17 cellular contexts compared by ENCODE assay signal in the genomic region with DNA sequence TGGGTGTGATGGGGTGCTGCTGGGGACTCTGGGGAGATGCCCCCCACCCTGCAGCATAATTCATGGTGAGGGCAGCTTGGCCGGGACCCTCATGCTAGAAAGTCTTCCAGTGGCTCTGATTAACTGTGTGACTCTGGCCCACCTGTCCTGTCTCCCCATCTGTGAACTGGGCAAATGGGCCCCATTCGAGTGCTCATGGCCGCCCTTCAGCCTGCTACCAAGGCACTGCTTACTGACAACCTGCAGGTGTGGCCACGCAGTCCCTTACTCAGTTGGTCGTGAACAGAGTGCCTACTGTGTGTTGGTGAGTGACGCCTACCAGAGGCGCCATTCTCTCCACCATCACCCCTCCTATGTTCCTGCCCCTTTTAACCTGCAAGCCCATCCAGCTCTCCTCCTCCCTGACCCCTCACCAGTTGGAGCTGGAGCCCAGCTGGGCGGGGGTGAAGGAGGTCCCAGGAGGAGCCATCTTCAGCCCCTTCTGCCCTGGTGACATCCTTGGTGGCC.
DNase-seq lines count a peak whose midpoint lies in the region; ATAC-seq, FAIRE-seq and TF ChIP-seq lines count a peak whose summit lies in the region.
"Had no signal": no experiment of that assay in that cellular context is flagged by ENCODE, and none has a peak within 500 bp of the region (broad histone marks: within the 10 kb centered on the region; RNA-seq: fewer than 3 reads in every experiment).

No MANE protein-coding gene starts in this region.

- peaks cover 9% of the 10 kb centered on the region for H3K27me3 Mint-ChIP-seq in HFFc6 (ENCODE audit: insufficient read depth)
- H3K27me3 Mint-ChIP-seq: CD4-positive, alpha-beta T cell had no signal

- H3K9me3 ChIP-seq in K562 (replicated peaks; ENCODE audit: control insufficient read depth, insufficient read depth, low read depth, low read length) (no peaks in the 10 kb centered on the region), mesenchymal stem cell (ENCODE audit: control insufficient read depth, low read length) (no peaks in the 10 kb centered on the region), stomach (no peaks in the 10 kb centered on the region)

- peaks cover 24% of the 10 kb centered on the region; the same call in 2 of the 3 replicates for H3K79me2 ChIP-seq in K562 (ENCODE audit: control insufficient read depth, insufficient read depth, low read length)
- H3K79me2 ChIP-seq: parathyroid adenoma had no signal

- H3K27me3 ChIP-seq in K562 (ENCODE audit: control insufficient read depth in 2 of 2, insufficient read depth in 2 of 2, low read length in 2 of 2) (no peaks in the 10 kb centered on the region), mesenchymal stem cell (ENCODE audit: control insufficient read depth in 1 of 2, insufficient read depth in 1 of 2, low read length in 2 of 2) (no peaks in the 10 kb centered on the region), stomach (no peaks in the 10 kb centered on the region)

- no peaks in the 10 kb centered on the region for H3K9me3 Mint-ChIP-seq in HFFc6
- H3K9me3 Mint-ChIP-seq: CD4-positive, alpha-beta T cell had no signal

- CTCF ChIA-PET in K562 (lab: Yijun Ruan, JAX; ENCODE audit: low intra/inter-chr PET ratio): interaction anchor here (1.0 kb wide), 1 partner anchor 17 kb away, joined by 4 read pairs; no protein-coding TSS in a partner anchor

- H3K36me3 ChIP-seq in K562 (ENCODE audit: control insufficient read depth, insufficient read depth, low read length) (peaks cover 31% of the 10 kb centered on the region), mesenchymal stem cell (ENCODE audit: control insufficient read depth in 1 of 2, insufficient read depth in 2 of 2, low read depth in 1 of 2, low read length in 2 of 2) (peaks cover 60 to 67% of the 10 kb centered on the region in 2 experiments), stomach (peaks cover 0 to 70% (median 12%) of the 10 kb centered on the region in 4 donors)

- H2AFZ ChIP-seq in K562 (ENCODE audit: low read depth, low read length) (peak overlapping the region; percentile 52), mesenchymal stem cell (ENCODE audit: low read depth, low read length) (no peak overlapping the region)
- H2AFZ ChIP-seq: parathyroid adenoma had no signal

- peaks cover 23% of the 10 kb centered on the region for H3K79me1 ChIP-seq in mesenchymal stem cell (replicated peaks; ENCODE audit: low read length, poor library complexity, severe bottlenecking)

- peaks cover 94% of the 10 kb centered on the region for H3K4me1 Mint-ChIP-seq in HFFc6 (ENCODE audit: low read depth)

- H2BK120ac ChIP-seq in mesenchymal stem cell (ENCODE audit: low read depth, low read length): peak overlapping the region; percentile 9

- no peak overlapping the region for H3K23ac ChIP-seq in mesenchymal stem cell (ENCODE audit: low read length in 2 of 2)

- no peak for TF ChIP-seq RAD21 in K562 (CRISPR knock-in tag; conservative IDR thresholded peaks at IDR 0.05 in 1 of 2, IDR thresholded peaks at IDR 0.05 in 1 of 2)

- in situ Hi-C loops in K562 (cut with MboI): loop anchor here (25.0 kb wide), 2 partner anchors 91 to 1141 kb away; a partner anchor contains a TSS

- H3K9me1 ChIP-seq in K562 (ENCODE audit: control insufficient read depth, insufficient read depth, low read length): no peaks in the 10 kb centered on the region

- intact Hi-C loops in K562 (cut with micrococcal nuclease): loop anchor here (1.0 to 2.0 kb wide), 3 partner anchors 28 to 85 kb away; no protein-coding TSS in a partner anchor
- intact Hi-C loops in stomach (cut with DNase I; ENCODE audit: low total_unique reads): no loop called here

- peak overlapping the region; percentile 49 for H4K8ac ChIP-seq in mesenchymal stem cell (ENCODE audit: low read length)

- H3K27ac ChIP-seq in K562 (ENCODE audit: extremely low read depth, low read depth, low read length) (peak overlapping the region; percentile 94), mesenchymal stem cell (ENCODE audit: low read length, poor library complexity, severe bottlenecking) (peak overlapping the region; percentile 89), stomach (peak overlapping the region; percentile 20 to 80 (median 52))
- H3K27ac ChIP-seq: parathyroid adenoma had no signal

- H3K14ac ChIP-seq in mesenchymal stem cell (ENCODE audit: low read length in 2 of 2): peak overlapping the region in 1 of 2 experiments; percentile 78

- peak overlapping the region; percentile 59 for H2BK5ac ChIP-seq in mesenchymal stem cell (ENCODE audit: low read depth, low read length, poor library complexity, severe bottlenecking)

- no peak overlapping the region for H2BK15ac ChIP-seq in mesenchymal stem cell (ENCODE audit: low read depth, poor library complexity, severe bottlenecking)

- H3K27ac Mint-ChIP-seq in HFFc6: peak overlapping the region; percentile 93
- H3K27ac Mint-ChIP-seq: CD4-positive, alpha-beta T cell had no signal

- H3K9ac ChIP-seq in K562 (ENCODE audit: insufficient read depth in 1 of 2, low read depth in 2 of 2, low read length in 2 of 2): peak overlapping the region; percentile 57 to 74
- H3K9ac ChIP-seq in mesenchymal stem cell (ENCODE audit: low read length): peak overlapping the region; percentile 34
- H3K9ac ChIP-seq: parathyroid adenoma had no signal

- no peaks in the 10 kb centered on the region for H3K36me3 Mint-ChIP-seq in HFFc6 (ENCODE audit: low read depth)

- ATAC-seq in K562 (peak; percentile 0; the same call in 2 of the 3 replicates), HG02571 (IDR thresholded peaks at IDR 0.05; ENCODE audit: unreplicated experiment) (no peak)

- no peaks in the 10 kb centered on the region for H4K20me1 ChIP-seq in K562 (replicated peaks; ENCODE audit: control insufficient read depth, insufficient read depth, low read length)

- TF ChIP-seq CTCF in HFFc6 (IDR thresholded peaks at IDR 0.05): no peak
- 0 out of 6 replicates have a peak, but pooled peaks of 1 of the 3 experiments have one; percentile 2 for TF ChIP-seq CTCF in K562 (IDR thresholded peaks at IDR 0.05 in 2 of 3, conservative IDR thresholded peaks at IDR 0.05 in 1 of 3; ENCODE audit: insufficient read depth in 2 of 3, low read depth in 1 of 3, low read length in 3 of 3)
- TF ChIP-seq CTCF in stomach (IDR thresholded peaks at IDR 0.05): no peak

- TF ChIP-seq EP300 in K562 (IDR thresholded peaks at IDR 0.05; ENCODE audit: low read length) (no peak), stomach (IDR thresholded peaks at IDR 0.05) (no peak)

- POLR2A ChIA-PET in K562 (lab: Yijun Ruan, JAX): interaction anchor here (0.9 to 1.9 kb wide), 7 partner anchors 9 to 29 kb away, joined by 3 to 6 read pairs (median 3); no protein-coding TSS in a partner anchor

- H3K18ac ChIP-seq in mesenchymal stem cell (ENCODE audit: low read depth in 1 of 2, low read length in 2 of 2): peak overlapping the region; percentile 12 to 98

- H3K4ac ChIP-seq in mesenchymal stem cell (ENCODE audit: low read depth in 1 of 2, low read length in 2 of 2): peak overlapping the region; percentile 11 to 77

- H3K4me3 ChIP-seq in K562 (peak overlapping the region; percentile 7; the same call in 1 of the 2 replicates), mesenchymal stem cell (ENCODE audit: insufficient read depth in 1 of 2, low read depth in 1 of 2, low read length in 2 of 2) (peak overlapping the region in 1 of 2 experiments; percentile 25), stomach (no peak overlapping the region)

- DNase-seq in HFFc6 (no peak), K562 (ENCODE audit: extremely low read depth in 1 of 4, low spot score in 3 of 4) (no peak), mesenchymal stem cell (no peak), stomach (no peak), NCI-H345 (lab: John Stamatoyannopoulos, UW) (no peak)
- no peak for DNase-seq in NK-92 treated with Interleukin-12 subunit alpha and Interleukin-12 subunit beta, amount 100 ng/mL, for 24 hours (lab: John Stamatoyannopoulos, UW)
- DNase-seq in stimulated activated CD4-positive, alpha-beta T cell treated with anti-CD3 and anti-CD28 coated beads, Interleukin-4, amount 100 ng/mL, for 1 hour: no peak
- DNase-seq: activated naive CD4-positive, alpha-beta T cell; CD4-positive, alpha-beta T cell; NCI-H187; NCI-H748 treated with DMSO at 0.1 percent for 48 hours; stimulated activated CD4-positive, alpha-beta T cell treated with anti-CD3 and anti-CD28 coated beads, Interleukin-4, amount 100 ng/mL, for 24 hours; stimulated activated naive CD4-positive, alpha-beta T cell treated with Interleukin-2 at 50 U/mL for 16 hours had no signal

- H2BK12ac ChIP-seq in mesenchymal stem cell (ENCODE audit: low read length in 2 of 2): peak overlapping the region; percentile 12 to 64

- H3K4me2 ChIP-seq in K562 (ENCODE audit: insufficient read depth, low read length) (peak overlapping the region; percentile 85), mesenchymal stem cell (ENCODE audit: low read length, poor library complexity, severe bottlenecking) (peak overlapping the region; percentile 0)

- peak overlapping the region; percentile 50 for H3K4me3 Mint-ChIP-seq in HFFc6
- H3K4me3 Mint-ChIP-seq: CD4-positive, alpha-beta T cell had no signal

- 25% methylated on average over 8 of the region's 8 CpGs for WGBS in K562 (ENCODE audit: insufficient coverage, low coverage, missing lambda C conversion rate)
- WGBS in mesenchymal stem cell: 86% methylated on average over 8 of the region's 8 CpGs
- 88 to 93% (median 91%) methylated on average over 8 of the region's 8 CpGs for WGBS in stomach, 5 donors

- no TSS peak for BruUV-seq in K562 (replicated peaks; lab: Mats Ljungman, UMichigan)

- H3K4me1 ChIP-seq in K562 (replicated peaks in 1 of 2; ENCODE audit: control insufficient read depth in 2 of 2, insufficient read depth in 2 of 2, low read length in 2 of 2) (peaks cover 77 to 88% of the 10 kb centered on the region in 2 experiments), mesenchymal stem cell (ENCODE audit: control insufficient read depth, insufficient read depth, low read depth, low read length) (peaks cover 90% of the 10 kb centered on the region), stomach (peaks cover 64 to 92% (median 77%) of the 10 kb centered on the region in 4 donors)
- H3K4me1 ChIP-seq: parathyroid adenoma had no signal

- FAIRE-seq in K562 (lab: Jason Lieb, UNC): no peak
- FAIRE-seq: G401.6, TTC549 had no signal

- H4K91ac ChIP-seq in mesenchymal stem cell (ENCODE audit: low read length): peak overlapping the region; percentile 77

- TF ChIP-seq POLR2A in K562 (conservative IDR thresholded peaks at IDR 0.05): peak; percentile 23; the same call in 1 of the 2 replicates
- no peak for TF ChIP-seq POLR2A in stomach (IDR thresholded peaks at IDR 0.05)

- peak overlapping the region; percentile 80 for H2AK5ac ChIP-seq in mesenchymal stem cell (ENCODE audit: low read length, severe bottlenecking)

TF ChIP-seq in K562, 482 proteins besides CTCF, POLR2A, EP300 and RAD21 (continues in another document):
- TF ChIP-seq DPF2 (IDR thresholded peaks at IDR 0.05) (no peak), MCM5 (IDR thresholded peaks at IDR 0.05; ENCODE audit: low read depth) (no peak), NR4A1 (CRISPR knock-in tag; IDR thresholded peaks at IDR 0.05) (no peak), NR4A1 (tag; IDR thresholded peaks at IDR 0.05) (peak; percentile 95)
